ENCODE assay signal across 20 cellular contexts in genomic region chr12:131387281-131388163, GRCh38.
DNase-seq lines count a peak whose midpoint lies in the region; ATAC-seq, FAIRE-seq and TF ChIP-seq lines count a peak whose summit lies in the region.
"Had no signal": no experiment of that assay in that cellular context is flagged by ENCODE, and none has a peak within 500 bp of the region (broad histone marks: within the 10 kb centered on the region; RNA-seq: fewer than 3 reads in every experiment).

No MANE protein-coding gene starts in this region.

- WGBS in H1 (ENCODE audit: extremely low coverage in 1 of 2, insufficient coverage in 1 of 2, insufficient read length in 1 of 2, insufficient replicate concordance in 2 of 2, low coverage in 1 of 2, low lambda C conversion rate in 2 of 2, missing lambda C conversion rate in 1 of 2), 2 experiments: 87% methylated on average over 33 of the region's 35 CpGs; no CpG with 5 or more reads in 1 of the 2 experiments

- TF ChIP-seq CTCF in CD14-positive monocyte (IDR thresholded peaks at IDR 0.05): no peak
- no peak for TF ChIP-seq CTCF in NB4 (IDR thresholded peaks at IDR 0.05; ENCODE audit: low read depth, low read length)
- no peak for TF ChIP-seq CTCF in H1 (IDR thresholded peaks at IDR 0.05; ENCODE audit: control extremely low read depth in 1 of 3, insufficient read depth in 1 of 3, low read depth in 1 of 3, low read length in 3 of 3)
- TF ChIP-seq CTCF in osteoblast (IDR thresholded peaks at IDR 0.05; ENCODE audit: extremely low read depth, low read depth, low read length): no peak

- H3K27me3 ChIP-seq in H1 (replicated peaks in 1 of 4; ENCODE audit: control insufficient read depth in 3 of 4, extremely low read depth in 1 of 4, insufficient read depth in 3 of 4, low read length in 3 of 4) (no peaks in the 10 kb centered on the region), osteoblast (ENCODE audit: insufficient read depth, low read length) (no peaks in the 10 kb centered on the region)

- H3K27ac ChIP-seq in H1 (ENCODE audit: low read depth, low read length) (no peak overlapping the region), osteoblast (ENCODE audit: low read depth, low read length) (no peak overlapping the region)
- H3K27ac ChIP-seq: SK-N-MC had no signal

- no peak overlapping the region for H2BK120ac ChIP-seq in H1 (replicated peaks; ENCODE audit: low read depth, low read length)

- no peak overlapping the region for H2BK20ac ChIP-seq in H1 (ENCODE audit: low read length)

- no peak for TF ChIP-seq RAD21 in H1 (IDR thresholded peaks at IDR 0.05 in 1 of 2, conservative IDR thresholded peaks at IDR 0.05 in 1 of 2; ENCODE audit: low read depth in 2 of 2, low read length in 2 of 2)

- H3K9ac ChIP-seq in H1 (replicated peaks in 1 of 4; ENCODE audit: extremely low read depth in 1 of 4, low read depth in 3 of 4, low read length in 3 of 4): no peak overlapping the region

- no peaks in the 10 kb centered on the region for H3K9me3 ChIP-seq in H1 (ENCODE audit: insufficient read depth in 2 of 2, low read depth in 1 of 2, low read length in 1 of 2)
- no peaks in the 10 kb centered on the region for H3K9me3 ChIP-seq in osteoblast (ENCODE audit: low read depth, low read length)

- intact Hi-C loops in CD14-positive monocyte (cut with micrococcal nuclease): no loop called here

- peaks cover 2 to 8% (median 5%) of the 10 kb centered on the region in 3 donors for H3K27me3 Mint-ChIP-seq in CD14-positive monocyte (ENCODE audit: low read depth in 3 of 3)

- 0 out of 2 replicates have a peak overlapping the region, but pooled peaks have one; percentile 17 for H2BK12ac ChIP-seq in H1 (ENCODE audit: low read depth, low read length)

- H3K4me3 ChIP-seq in NB4 (ENCODE audit: low read depth, low read length) (no peak overlapping the region), H1 (ENCODE audit: extremely low read depth in 1 of 4, insufficient read depth in 2 of 4, low read depth in 3 of 4, low read length in 4 of 4) (no peak overlapping the region), osteoblast (ENCODE audit: insufficient read depth, low read length) (no peak overlapping the region)
- H3K4me3 ChIP-seq: SK-N-MC had no signal

- no peak overlapping the region for H3K4me3 Mint-ChIP-seq in CD14-positive monocyte

- H3K36me3 ChIP-seq in H1 (ENCODE audit: control insufficient read depth in 2 of 4, insufficient read depth in 4 of 4, low read length in 3 of 4): no peaks in the 10 kb centered on the region
- H3K36me3 ChIP-seq in osteoblast (ENCODE audit: insufficient read depth, low read length): no peaks in the 10 kb centered on the region

- CTCF ChIA-PET in H1 (lab: Charles Lee; ENCODE audit: partially characterized antibody): interaction anchor here (0.7 to 1.9 kb wide), 5 partner anchors 12 to 368 kb away, joined by 3 to 4 read pairs (median 3); no protein-coding TSS in a partner anchor

- H3K23ac ChIP-seq in H1 (ENCODE audit: insufficient read length): no peak overlapping the region

- H3K79me2 ChIP-seq in H1 (ENCODE audit: control insufficient read depth in 1 of 2, insufficient read depth in 2 of 2, low read length in 2 of 2) (no peaks in the 10 kb centered on the region), osteoblast (ENCODE audit: insufficient read depth, low read length) (no peaks in the 10 kb centered on the region)

- no peak overlapping the region for H3K4me2 ChIP-seq in H1 (ENCODE audit: insufficient read depth in 1 of 2, low read depth in 2 of 2, low read length in 2 of 2)
- no peak overlapping the region for H3K4me2 ChIP-seq in osteoblast (ENCODE audit: insufficient read depth, low read length)

- H2AFZ ChIP-seq in H1 (ENCODE audit: low read length) (no peak overlapping the region; the same call in 1 of the 2 replicates), osteoblast (ENCODE audit: low read length) (no peak overlapping the region)

- no peak for TF ChIP-seq EP300 in H1 (IDR thresholded peaks at IDR 0.05; ENCODE audit: borderline replicate concordance in 1 of 2, low read depth in 2 of 2, low read length in 2 of 2)

- peak overlapping the region; percentile 60; the same call in 1 of the 2 replicates for H2BK5ac ChIP-seq in H1 (ENCODE audit: low read depth, low read length)

- no peak for ATAC-seq in GM21515 (IDR thresholded peaks at IDR 0.05; ENCODE audit: unreplicated experiment)

- no peak overlapping the region for H3K4ac ChIP-seq in H1 (replicated peaks; ENCODE audit: insufficient read length, low read depth, low read length)

- no peaks in the 10 kb centered on the region for H3K9me3 Mint-ChIP-seq in CD14-positive monocyte

- H4K91ac ChIP-seq in H1 (replicated peaks; ENCODE audit: insufficient read length, low read length): no peak overlapping the region

- POLR2A ChIA-PET in H1 (lab: Charles Lee; ENCODE audit: partially characterized antibody): no interaction called here

- no peak overlapping the region for H2AK5ac ChIP-seq in H1 (ENCODE audit: low read depth, low read length)

- H4K20me1 ChIP-seq in H1 (replicated peaks in 1 of 2; ENCODE audit: control insufficient read depth in 1 of 2, insufficient read depth in 2 of 2, low read length in 2 of 2) (peaks cover 0 to 1% of the 10 kb centered on the region in 2 experiments), osteoblast (ENCODE audit: insufficient read depth, low read length) (no peaks in the 10 kb centered on the region)

- no peak overlapping the region for H3K27ac Mint-ChIP-seq in CD14-positive monocyte

- no peaks in the 10 kb centered on the region for H3K79me1 ChIP-seq in H1 (ENCODE audit: low read depth, low read length)

- H3K18ac ChIP-seq in H1 (ENCODE audit: extremely low read depth, low read length): peak overlapping the region; percentile 24; the same call in 1 of the 2 replicates

- no peak overlapping the region for H4K8ac ChIP-seq in H1 (ENCODE audit: extremely low read depth, insufficient read depth, low read length)

- H3K4me1 Mint-ChIP-seq in CD14-positive monocyte: no peaks in the 10 kb centered on the region

- DNase-seq in CD14-positive monocyte (ENCODE audit: low spot score): peak; percentile 45
- peak; percentile 83 for DNase-seq in NB4 (ENCODE audit: low read depth)
- DNase-seq in H1 (ENCODE audit: low read depth in 1 of 2, low spot score in 2 of 2): no peak
- DNase-seq in osteoblast (ENCODE audit: insufficient read length, low spot score, missing footprints): peak; percentile 81
- DNase-seq in HK-2 (ENCODE audit: unreplicated experiment): no peak
- no peak for DNase-seq in NCI-H2029 treated with DMSO at 0.1 percent for 48 hours (lab: John Stamatoyannopoulos, UW)
- DNase-seq in activated effector memory CD4-positive, alpha-beta T cell treated with anti-CD3 and anti-CD28 coated beads, Interleukin-2, amount 50 U/mL, for 16 hours: no peak
- DNase-seq: DMS53, KBM-7, MV-4-11, NCI-H187, NCI-H2227 treated with DMSO at 0.1 percent for 48 hours, NCI-H510A treated with DMSO at 0.1 percent for 48 hours, NCI-H82, SHP77 had no signal

- no peak overlapping the region for H3K56ac ChIP-seq in H1 (replicated peaks; ENCODE audit: insufficient read length, low read depth, low read length)

- TF ChIP-seq POLR2A in NB4 (IDR thresholded peaks at IDR 0.05; ENCODE audit: extremely low read depth, insufficient read length) (no peak), H1 (IDR thresholded peaks at IDR 0.05; ENCODE audit: control extremely low read depth in 1 of 2, low read depth in 2 of 2, low read length in 2 of 2) (no peak)

- no peaks in the 10 kb centered on the region for H3K23me2 ChIP-seq in H1 (ENCODE audit: low read depth, low read length)

- H3K14ac ChIP-seq in H1 (ENCODE audit: insufficient read length): no peak overlapping the region

- H3K4me1 ChIP-seq in H1 (replicated peaks in 1 of 4; ENCODE audit: control insufficient read depth in 3 of 4, insufficient read depth in 4 of 4, low read length in 3 of 4) (peaks cover 0 to 28% (median 3%) of the 10 kb centered on the region in 4 experiments; a peak in 4 of 7 replicates), osteoblast (ENCODE audit: insufficient read depth, low read length) (no peaks in the 10 kb centered on the region)

- no peak overlapping the region for H2BK15ac ChIP-seq in H1 (ENCODE audit: low read length)

- no peak overlapping the region for H4K5ac ChIP-seq in H1 (ENCODE audit: insufficient read length, low read depth, low read length)

- no peak for FAIRE-seq in H1 (lab: Jason Lieb, UNC)
- FAIRE-seq: GM12892, GM18507, H54 had no signal

- H3K36me3 Mint-ChIP-seq in CD14-positive monocyte: no peaks in the 10 kb centered on the region

TF ChIP-seq in H1, 55 proteins besides CTCF, POLR2A, EP300 and RAD21 (continues in another document):
- TF ChIP-seq CHD1 (IDR thresholded peaks at IDR 0.05; ENCODE audit: low read depth, low read length): no peak
- TF ChIP-seq USF2 (IDR thresholded peaks at IDR 0.05; ENCODE audit: low read length): no peak
- TF ChIP-seq HDAC2 (IDR thresholded peaks at IDR 0.05; ENCODE audit: borderline replicate concordance in 1 of 2, low read depth in 2 of 2, low read length in 2 of 2): no peak
- no peak for TF ChIP-seq CEBPB (IDR thresholded peaks at IDR 0.05; ENCODE audit: low read depth, low read length)
- TF ChIP-seq SIRT6 (IDR thresholded peaks at IDR 0.05; ENCODE audit: low read length): no peak
- TF ChIP-seq ASH2L (IDR thresholded peaks at IDR 0.05; ENCODE audit: low read length): no peak
- TF ChIP-seq EZH2 (IDR thresholded peaks at IDR 0.05; ENCODE audit: low read depth, low read length, severe bottlenecking): no peak
- no peak for TF ChIP-seq TBP (IDR thresholded peaks at IDR 0.05; ENCODE audit: low read depth, low read length)
- TF ChIP-seq NRF1 (IDR thresholded peaks at IDR 0.05; ENCODE audit: low read depth, low read length): no peak
- no peak for TF ChIP-seq ATF3 (IDR thresholded peaks at IDR 0.05; ENCODE audit: insufficient read depth, low read depth, low read length)
- no peak for TF ChIP-seq SP2 (IDR thresholded peaks at IDR 0.05; ENCODE audit: low read length)
- no peak for TF ChIP-seq SUZ12 (IDR thresholded peaks at IDR 0.05; ENCODE audit: low read length)

Comparison
In these comparisons a context has a peak if more than half of its experiments do, and no peak if none do; other contexts are left out.
1. DNase-seq: peak in CD14-positive monocyte (single experiment), NB4 (single experiment) and osteoblast (single experiment); none in H1 (0 of 2), HK-2 (single experiment), NCI-H2029 treated with DMSO at 0.1 percent for 48 hours (single experiment) and activated effector memory CD4-positive, alpha-beta T cell treated with anti-CD3 and anti-CD28 coated beads, Interleukin-2, amount 50 U/mL, for 16 hours (single experiment).